Comparison of ENCODE assay signal across 14 cellular contexts in the genomic region with DNA sequence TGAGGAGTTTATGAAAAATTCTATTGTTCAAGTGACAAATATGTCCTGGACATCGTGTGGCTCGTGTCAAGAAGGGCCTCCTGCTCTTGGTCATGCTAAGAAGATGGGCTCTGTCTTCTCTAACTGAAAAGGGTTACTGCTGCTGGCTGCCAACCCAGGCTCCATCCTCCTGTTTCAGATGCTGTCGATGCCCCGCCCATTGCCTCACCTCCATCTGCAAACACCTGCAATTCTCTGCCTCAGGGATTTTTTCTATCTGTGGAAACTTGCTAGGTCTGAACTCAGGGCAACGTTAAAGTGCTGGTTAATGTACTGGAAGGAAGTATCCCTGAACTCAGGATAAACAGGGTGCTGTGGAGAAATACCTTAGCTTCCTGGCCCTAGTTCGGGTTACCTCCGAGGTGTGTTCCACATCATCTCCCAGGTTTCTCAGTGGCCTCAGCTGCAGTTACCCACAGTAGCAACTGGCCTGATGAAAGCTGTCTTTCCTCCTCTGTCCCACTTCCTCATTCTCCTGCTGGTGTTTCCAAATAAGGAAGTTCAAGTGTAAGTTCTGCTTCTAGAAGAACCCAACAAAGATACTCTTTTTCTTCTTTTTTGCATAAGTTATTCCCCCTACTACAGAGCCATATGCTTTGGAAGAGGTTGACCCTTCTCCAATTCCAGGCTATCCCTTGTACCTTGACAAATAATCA.
A peak's percentile ranks its signal among the peaks of the same experiment; 100 is the strongest.
DNase-seq lines count a peak whose midpoint lies in the region; ATAC-seq and FAIRE-seq lines count a peak whose summit lies in the region.
"Had no signal": no experiment of that assay in that cellular context is flagged by ENCODE, and none has a peak within 500 bp of the region (broad histone marks: within the 10 kb centered on the region; RNA-seq: fewer than 3 reads in every experiment).

No MANE protein-coding gene starts in this region.

- H3K9me3 Mint-ChIP-seq in naive B cell: no peaks in the 10 kb centered on the region

- peaks cover 7% of the 10 kb centered on the region for H3K27me3 ChIP-seq in H7 (ENCODE audit: control insufficient read depth, insufficient read depth, low read length)
- H3K27me3 ChIP-seq: pancreas had no signal

- FAIRE-seq in GM18507 (lab: Jason Lieb, UNC) (peak; percentile 69), frontal cortex (lab: Jason Lieb, UNC) (no peak)
- FAIRE-seq: D721Med, pancreas had no signal

- no peak overlapping the region for H3K4me3 ChIP-seq in H7 (ENCODE audit: insufficient read depth, low read depth, low read length)
- H3K4me3 ChIP-seq: pancreas had no signal

- DNase-seq in GM18507 (ENCODE audit: extremely low spot score, insufficient read length, low read depth): no peak
- DNase-seq in NOMO-1 treated with dmso at 0.1 percent for 144 hours (lab: John Stamatoyannopoulos, UW; ENCODE audit: unreplicated experiment): peak; percentile 51
- DNase-seq in naive B cell: peak; percentile 3
- no peak for DNase-seq in H7
- no peak for DNase-seq in NCI-H748 treated with DMSO at 0.1 percent for 48 hours (lab: John Stamatoyannopoulos, UW)
- no peak for DNase-seq in frontal cortex (ENCODE audit: low spot score in 2 of 2)
- DNase-seq in G401 (ENCODE audit: low spot score): no peak
- DNase-seq: activated CD4-positive, alpha-beta T cell treated with anti-CD3 and anti-CD28 coated beads, Interleukin-2, amount 50 U/mL, for 48 hours; amygdala; islet precursor cell; pancreas; SHP77 had no signal

- no peaks in the 10 kb centered on the region for H3K36me3 ChIP-seq in H7 (replicated peaks; ENCODE audit: control insufficient read depth, insufficient read depth, low read length)
- H3K36me3 ChIP-seq: pancreas had no signal

- peaks cover 6 to 18% (median 16%) of the 10 kb centered on the region in 3 donors for H3K4me1 Mint-ChIP-seq in naive B cell

- H3K4me3 Mint-ChIP-seq in naive B cell: no peak overlapping the region

- H3K27me3 Mint-ChIP-seq in naive B cell: peaks cover 8 to 23% (median 22%) of the 10 kb centered on the region in 3 donors

- H3K27ac Mint-ChIP-seq in naive B cell: peak overlapping the region in 3 of 6 donors; percentile 5 to 24 (median 9)

- in situ Hi-C loops in G401 (cut with HindIII; ENCODE audit: low sequenced_read_pairs): no loop called here

- ATAC-seq in HG02870 (IDR thresholded peaks at IDR 0.05; ENCODE audit: unreplicated experiment) (peak; percentile 72), naive B cell (ENCODE audit: low read depth in 2 of 2) (peak; percentile 55 to 77)

- no peaks in the 10 kb centered on the region for H3K36me3 Mint-ChIP-seq in naive B cell

Comparison
In these comparisons a context has a peak if more than half of its experiments do, and no peak if none do; other contexts are left out.
1. DNase-seq: peak in NOMO-1 treated with dmso at 0.1 percent for 144 hours (single experiment) and naive B cell (single experiment); none in GM18507 (single experiment), H7 (single experiment), NCI-H748 treated with DMSO at 0.1 percent for 48 hours (single experiment), frontal cortex (0 of 2) and G401 (single experiment).